Comparison of ENCODE assay signal across 4 cellular contexts in genomic region chr1:1749941-1750340, GRCh38. TPM values are rescaled to one million over a fixed set of nuclear protein-coding genes. Genes with fewer than 3 reads are reported as not detected.
DNase-seq lines count a peak whose midpoint lies in the region; ATAC-seq and TF ChIP-seq lines count a peak whose summit lies in the region.
"Not testable (repeated sequence)": the region's sequence is repeated elsewhere in the genome, so short reads cannot be mapped to it uniquely, and the experiment has no call there.

No MANE protein-coding gene starts in this region.

- ATAC-seq in right lobe of liver, result not testable (repeated sequence)

- H3K27me3 ChIP-seq in H7 (ENCODE audit: control insufficient read depth, insufficient read depth, low read length); right lobe of liver; spleen (replicated peaks in 1 of 7): not testable (repeated sequence)

- not testable (repeated sequence) for TF ChIP-seq CTCF in GM13977 (IDR thresholded peaks at IDR 0.05; ENCODE audit: extremely low read depth, insufficient read depth, missing control alignments); right lobe of liver (IDR thresholded peaks at IDR 0.05); spleen (IDR thresholded peaks at IDR 0.05 in 8 of 11, conservative IDR thresholded peaks at IDR 0.05 in 3 of 11)

- H3K4me1 ChIP-seq in right lobe of liver (peaks cover 0 to 11% (median 0%) of the 10 kb centered on the region in 4 donors), spleen (peaks cover 0 to 30% (median 2%) of the 10 kb centered on the region in 6 donors)

- H3K27ac ChIP-seq in right lobe of liver, spleen: not testable (repeated sequence)

- not testable (repeated sequence) for H3K9me3 ChIP-seq in right lobe of liver, spleen

- intact Hi-C loops in right lobe of liver (cut with DNase I), result loop anchor here in 1 of 2 donors (10.0 kb wide), 1 partner anchor 155 kb away; no protein-coding TSS in a partner anchor
- intact Hi-C loops in spleen (cut with DNase I; ENCODE audit: low total_unique reads), result not testable (repeated sequence)

- not testable (repeated sequence) for H3K36me3 ChIP-seq in H7 (replicated peaks; ENCODE audit: control insufficient read depth, insufficient read depth, low read length)
- peaks cover 0 to 27% (median 2%) of the 10 kb centered on the region in 4 donors for H3K36me3 ChIP-seq in right lobe of liver
- H3K36me3 ChIP-seq in spleen, result peaks cover 0 to 30% (median 28%) of the 10 kb centered on the region in 6 donors

- peak; percentile 5 for DNase-seq in GM13977 (ENCODE audit: low spot score)
- DNase-seq in H7, result peak; percentile 55
- peak in 2 of 3 donors; percentile 25 to 47 for DNase-seq in right lobe of liver
- peak; percentile 72 for DNase-seq in spleen

- H3K4me3 ChIP-seq in H7 (ENCODE audit: insufficient read depth, low read depth, low read length); right lobe of liver; spleen: not testable (repeated sequence)

- in situ Hi-C loops in GM13977 (cut with MboI; ENCODE audit: low pct_unique_long_range_greater_than_20kb, low sequenced_read_pairs, unreplicated experiment), result not testable (repeated sequence)

- TF ChIP-seq POLR2A in right lobe of liver (IDR thresholded peaks at IDR 0.05); spleen (IDR thresholded peaks at IDR 0.05): not testable (repeated sequence)

- 80% methylated on average over 1 of the region's 9 CpGs for WGBS in right lobe of liver (ENCODE audit: insufficient coverage, low coverage, low lambda C conversion rate, missing lambda C conversion rate)
- 80 to 95% (median 91%) methylated on average over 1 to 8 of the region's 9 CpGs for WGBS in spleen, 5 donors

RNA-seq across cellular contexts. Expression of gene CDK11A, which starts 25.8 kb away (rescaled TPM):
- total RNA-seq in H7 (2014; rRNA removed; shearing (Covaris generic)), result 18.6 and 26.2 TPM in 2 replicates
- 10 to 100 TPM in 4 of 6 experiments, 1 to 10 TPM in 2; 8.4 to 25.2 (median 11.0) TPM for total RNA-seq in right lobe of liver
- total RNA-seq in spleen, result 100 to 1,000 TPM in 1 of 7 donors, 10 to 100 TPM in 6; 54.2 to 101 (median 77.1) TPM
- polyA plus RNA-seq in spleen, result 100 to 1,000 TPM in 1 of 3 donors, 10 to 100 TPM in 2; 29.3 to 123 (median 70.1) TPM

RNA-seq across cellular contexts. Expression of gene NADK, which starts 28.3 kb away (rescaled TPM):
- total RNA-seq in H7 (2014; rRNA removed; shearing (Covaris generic)), result 111 and 175 TPM in 2 replicates
- total RNA-seq in right lobe of liver, result 100 to 1,000 TPM in 3 of 6 experiments, 10 to 100 TPM in 3; 80.3 to 143 (median 100) TPM
- 100 to 1,000 TPM; 155 to 271 (median 207) TPM for total RNA-seq in spleen
- 100 to 1,000 TPM in 1 of 3 donors, 10 to 100 TPM in 2; 62.6 to 155 (median 83.8) TPM for polyA plus RNA-seq in spleen

RNA-seq across cellular contexts. Expression of gene SLC35E2B, which starts 57.3 kb away (rescaled TPM):
- 47.4 and 54.8 TPM in 2 replicates for total RNA-seq in H7 (2014; rRNA removed; shearing (Covaris generic))
- 10 to 100 TPM; 13.4 to 19.9 (median 17.0) TPM for total RNA-seq in right lobe of liver
- 100 to 1,000 TPM in 1 of 7 donors, 10 to 100 TPM in 6; 48.3 to 105 (median 63.1) TPM for total RNA-seq in spleen
- 10 to 100 TPM; 18.3 to 26.7 (median 21.9) TPM for polyA plus RNA-seq in spleen

Comparison
In these comparisons a context has a peak if more than half of its experiments do, and no peak if none do; other contexts are left out.
1. DNase-seq: peak in every context shown above with its lines; median percentile 72 in spleen; 55 in H7; 36 in right lobe of liver; 5 in GM13977.